ENCODE assay signal across 22 cellular contexts in genomic region chr3:132709761-132710160, GRCh38. TPM values are rescaled to one million over a fixed set of nuclear protein-coding genes. Genes with fewer than 3 reads are reported as not detected.
A peak's percentile ranks its signal among the peaks of the same experiment; 100 is the strongest.
DNase-seq lines count a peak whose midpoint lies in the region; ATAC-seq, FAIRE-seq and TF ChIP-seq lines count a peak whose summit lies in the region.
"Had no signal": no experiment of that assay in that cellular context is flagged by ENCODE, and none has a peak within 500 bp of the region (broad histone marks: within the 10 kb centered on the region; RNA-seq: fewer than 3 reads in every experiment).

No MANE protein-coding gene starts in this region.

- no peaks in the 10 kb centered on the region for H3K9me3 ChIP-seq in astrocyte (ENCODE audit: insufficient read depth, low read depth, low read length)

- no peaks in the 10 kb centered on the region for H3K9me3 Mint-ChIP-seq in astrocyte (ENCODE audit: unreplicated experiment)
- no peaks in the 10 kb centered on the region for H3K9me3 Mint-ChIP-seq in progenitor cell of endocrine pancreas (ENCODE audit: low read depth)
- H3K9me3 Mint-ChIP-seq in CD14-positive monocyte, result no peaks in the 10 kb centered on the region
- H3K9me3 Mint-ChIP-seq: CD4-positive, alpha-beta memory T cell had no signal

- TF ChIP-seq CTCF in astrocyte (IDR thresholded peaks at IDR 0.05; ENCODE audit: insufficient read depth, low read depth, low read length) (no peak), fibroblast of the aortic adventitia (IDR thresholded peaks at IDR 0.05; ENCODE audit: insufficient read depth, low read length) (no peak), progenitor cell of endocrine pancreas (IDR thresholded peaks at IDR 0.05; ENCODE audit: unreplicated experiment) (no peak), CD14-positive monocyte (IDR thresholded peaks at IDR 0.05) (no peak)

- H3K4me3 Mint-ChIP-seq in astrocyte (ENCODE audit: unreplicated experiment) (no peak overlapping the region), progenitor cell of endocrine pancreas (ENCODE audit: low read depth) (no peak overlapping the region), CD14-positive monocyte (no peak overlapping the region)
- H3K4me3 Mint-ChIP-seq: B cell; CD4-positive, alpha-beta memory T cell had no signal

- H3K27ac Mint-ChIP-seq in astrocyte (ENCODE audit: unreplicated experiment) (no peak overlapping the region), progenitor cell of endocrine pancreas (peak overlapping the region; percentile 10), CD14-positive monocyte (no peak overlapping the region)
- H3K27ac Mint-ChIP-seq: B cell; CD4-positive, alpha-beta memory T cell had no signal

- H3K36me3 Mint-ChIP-seq in astrocyte (ENCODE audit: low read depth, unreplicated experiment) (peaks cover 16% of the 10 kb centered on the region), progenitor cell of endocrine pancreas (ENCODE audit: insufficient read depth) (peaks cover 14% of the 10 kb centered on the region), CD14-positive monocyte (peaks cover 63% of the 10 kb centered on the region in 2 donors)

- intact Hi-C loops in CD14-positive monocyte (cut with micrococcal nuclease), result no loop called here

- H2AFZ ChIP-seq in astrocyte (ENCODE audit: low read depth, low read length), result no peak overlapping the region
- H2AFZ ChIP-seq: GM23248 had no signal

- H3K36me3 ChIP-seq in astrocyte (ENCODE audit: insufficient read depth, low read length), result peaks cover 39% of the 10 kb centered on the region

- H3K79me2 ChIP-seq in astrocyte (ENCODE audit: insufficient read depth, low read length), result no peaks in the 10 kb centered on the region

- H3K27me3 ChIP-seq in astrocyte (ENCODE audit: insufficient read depth, low read length), result no peaks in the 10 kb centered on the region

- ATAC-seq in GM21515 (IDR thresholded peaks at IDR 0.05; ENCODE audit: unreplicated experiment), result no peak
- ATAC-seq: HCT116 had no signal

- H3K4me1 Mint-ChIP-seq in astrocyte (ENCODE audit: low read depth, unreplicated experiment) (no peaks in the 10 kb centered on the region), progenitor cell of endocrine pancreas (ENCODE audit: low read depth) (no peaks in the 10 kb centered on the region), CD14-positive monocyte (no peaks in the 10 kb centered on the region)
- H3K4me1 Mint-ChIP-seq: B cell had no signal

- H3K4me3 ChIP-seq in astrocyte (ENCODE audit: insufficient read depth, low read depth, low read length) (no peak overlapping the region), fibroblast of the aortic adventitia (ENCODE audit: low read depth, low read length) (no peak overlapping the region)
- H3K4me3 ChIP-seq: GM23248 had no signal

- no peaks in the 10 kb centered on the region for H3K27me3 Mint-ChIP-seq in astrocyte (ENCODE audit: low read depth, unreplicated experiment)
- no peaks in the 10 kb centered on the region for H3K27me3 Mint-ChIP-seq in progenitor cell of endocrine pancreas
- H3K27me3 Mint-ChIP-seq in CD14-positive monocyte (ENCODE audit: low read depth in 3 of 3), result no peaks in the 10 kb centered on the region
- H3K27me3 Mint-ChIP-seq: B cell; CD4-positive, alpha-beta memory T cell had no signal

- in situ Hi-C loops in SK-MEL-5 (cut with HindIII; ENCODE audit: low pct_unique_long_range_greater_than_20kb, low sequenced_read_pairs), result no loop called here

- no peak overlapping the region for H3K27ac ChIP-seq in astrocyte (ENCODE audit: low read depth, low read length)
- H3K27ac ChIP-seq: GM23248 had no signal

- no peak for FAIRE-seq in astrocyte (lab: Jason Lieb, UNC)
- FAIRE-seq: A204.1, D721Med, G401.6, GM12891, H54 had no signal

- no peaks in the 10 kb centered on the region for H4K20me1 ChIP-seq in astrocyte (ENCODE audit: insufficient read depth, low read length)

- H3K4me2 ChIP-seq in astrocyte (ENCODE audit: low read length), result no peak overlapping the region

- H3K9ac ChIP-seq in astrocyte (ENCODE audit: low read length), result no peak overlapping the region
- H3K9ac ChIP-seq: GM23248 had no signal

- H3K4me1 ChIP-seq in astrocyte (ENCODE audit: insufficient read depth, low read length), result no peaks in the 10 kb centered on the region

- peak; percentile 87 for DNase-seq in SK-MEL-5 (ENCODE audit: low read depth, low spot score)
- DNase-seq in astrocyte (ENCODE audit: low read depth), result peak; percentile 32
- peak; percentile 36 for DNase-seq in fibroblast of the aortic adventitia (ENCODE audit: low read depth)
- no peak for DNase-seq in progenitor cell of endocrine pancreas (ENCODE audit: low spot score, unreplicated experiment)
- DNase-seq in CD14-positive monocyte (ENCODE audit: low spot score), result no peak
- DNase-seq in activated CD8-positive, alpha-beta memory T cell treated with anti-CD3 and anti-CD28 coated beads for 24 hours, result no peak
- DNase-seq in cerebellum (ENCODE audit: low spot score), result no peak
- DNase-seq: C1 segment of cervical spinal cord; CD4-positive, alpha-beta memory T cell; COR-L47; DMS153; DMS79 treated with DMSO at 0.1 percent for 48 hours; EL; GM23248 had no signal

RNA-seq across cellular contexts. Expression of gene NPHP3, which starts 12.4 kb away (rescaled TPM):
- 25.5 and 30.2 TPM in 2 replicates for total RNA-seq in SK-MEL-5 (2014; rRNA removed; shearing (Covaris generic))
- 23.0 and 27.9 TPM in 2 replicates for polyA plus RNA-seq in SK-MEL-5 (2015; cell fraction: cytosol; rRNA removed)
- 116 and 137 TPM in 2 replicates for polyA plus RNA-seq in SK-MEL-5 (2015; cell fraction: nucleus; rRNA removed)
- total RNA-seq in astrocyte (32.0 and 32.5 TPM in 2 replicates), fibroblast of the aortic adventitia (ENCODE audit: low replicate concordance) (33.2 and 48.9 TPM in 2 replicates), progenitor cell of endocrine pancreas (22.2 and 24.8 TPM in 2 replicates), cerebellum (23.7 TPM)
- polyA plus RNA-seq in CD14-positive monocyte, result 1 to 10 TPM; 1.3 to 2.0 TPM

RNA-seq across cellular contexts. Expression of gene UBA5, which starts 49.6 kb away (rescaled TPM):
- 39.0 and 44.3 TPM in 2 replicates for total RNA-seq in SK-MEL-5 (2014; rRNA removed; shearing (Covaris generic))
- 41.4 and 42.2 TPM in 2 replicates for polyA plus RNA-seq in SK-MEL-5 (2015; cell fraction: cytosol; rRNA removed)
- polyA plus RNA-seq in SK-MEL-5 (2015; cell fraction: nucleus; rRNA removed), result 109 and 115 TPM in 2 replicates
- total RNA-seq in astrocyte (34.5 and 36.2 TPM in 2 replicates), fibroblast of the aortic adventitia (ENCODE audit: low replicate concordance) (39.5 and 120 TPM in 2 replicates), progenitor cell of endocrine pancreas (40.9 and 42.7 TPM in 2 replicates), cerebellum (74.4 TPM)
- 10 to 100 TPM; 13.8 to 19.5 TPM for polyA plus RNA-seq in CD14-positive monocyte

RNA-seq across cellular contexts. Expression of gene ACAD11, which starts 50.2 kb away (rescaled TPM):
- total RNA-seq in SK-MEL-5 (2014; rRNA removed; shearing (Covaris generic)), result 14.6 and 16.9 TPM in 2 replicates
- 4.6 and 5.6 TPM in 2 replicates for polyA plus RNA-seq in SK-MEL-5 (2015; cell fraction: cytosol; rRNA removed)
- polyA plus RNA-seq in SK-MEL-5 (2015; cell fraction: nucleus; rRNA removed), result 202 and 226 TPM in 2 replicates
- 13.0 and 14.4 TPM in 2 replicates for total RNA-seq in astrocyte
- 37.8 and 38.9 TPM in 2 replicates for total RNA-seq in fibroblast of the aortic adventitia (ENCODE audit: low replicate concordance)
- 14.2 and 14.8 TPM in 2 replicates for total RNA-seq in progenitor cell of endocrine pancreas
- polyA plus RNA-seq in CD14-positive monocyte, result under 1 TPM; 0.31 to 0.40 TPM
- 25.0 TPM for total RNA-seq in cerebellum

Comparison
In these comparisons a context has a peak if more than half of its experiments do, and no peak if none do; other contexts are left out.
1. DNase-seq: peak in SK-MEL-5 (single experiment), astrocyte (single experiment) and fibroblast of the aortic adventitia (single experiment); none in progenitor cell of endocrine pancreas (single experiment), CD14-positive monocyte (single experiment), activated CD8-positive, alpha-beta memory T cell treated with anti-CD3 and anti-CD28 coated beads for 24 hours (single experiment) and cerebellum (single experiment).